In genomic region chr4:94962484-94962883, GRCh38 we compare ENCODE assay signal across 35 cellular contexts.
DNase-seq lines count a peak whose midpoint lies in the region; ATAC-seq, FAIRE-seq and TF ChIP-seq lines count a peak whose summit lies in the region.
"Had no signal": no experiment of that assay in that cellular context is flagged by ENCODE, and none has a peak within 500 bp of the region (broad histone marks: within the 10 kb centered on the region; RNA-seq: fewer than 3 reads in every experiment).

No MANE protein-coding gene starts in this region.

- no peak for DNase-seq in SK-N-SH
- DNase-seq in A549 (ENCODE audit: low read depth in 1 of 2, low spot score in 1 of 2) = no peak
- no peak for DNase-seq in Calu3
- no peak for DNase-seq in neural crest cell (ENCODE audit: low read depth, low spot score)
- DNase-seq in activated T-cell treated with anti-CD3 and anti-CD28 coated beads, Interleukin-2, amount 50 U/mL, for 24 hours = no peak
- no peak for DNase-seq in NCI-H2171 (lab: John Stamatoyannopoulos, UW)
- no peak for DNase-seq in NCI-H2227 treated with DMSO at 0.1 percent for 48 hours (lab: John Stamatoyannopoulos, UW)
- DNase-seq: 8988T; ACHN; AML-193; BE2C; C1 segment of cervical spinal cord; Caco-2; CD4-positive, alpha-beta memory T cell; CD4-positive, alpha-beta T cell; CD4-positive, CD25-positive, alpha-beta regulatory T cell; CD8-positive, alpha-beta memory T cell; CD8-positive, alpha-beta T cell; COR-L47; DMS 273 treated with DMSO at 0.1 percent for 48 hours; DMS153; DMS53; DMS79; DMS79 treated with DMSO at 0.1 percent for 48 hours; DND-41; EL had no signal

- H3K4me2 ChIP-seq in SK-N-SH = no peak overlapping the region
- H3K4me2 ChIP-seq in A549 = no peak overlapping the region
- H3K4me2 ChIP-seq: BLaER1; BLaER1 treated with 17β-estradiol and CSF1 and Interleukin-3, amounts not matched to agents 10 nM and 100 nM had no signal

- no peak for ATAC-seq in SK-N-SH treated with all-trans-retinoic acid at 6 μM for 48 hours
- no peak for ATAC-seq in A549
- ATAC-seq: CD8-positive, alpha-beta T cell had no signal

- H3K27me3 ChIP-seq in SK-N-SH (ENCODE audit: insufficient read depth) = no peaks in the 10 kb centered on the region
- H3K27me3 ChIP-seq: BE2C; BLaER1; BLaER1 treated with 17β-estradiol and CSF1 and Interleukin-3, amounts not matched to agents 10 nM and 100 nM had no signal

- TF ChIP-seq EP300 in SK-N-SH (IDR thresholded peaks at IDR 0.05; ENCODE audit: borderline replicate concordance in 1 of 2, low read depth in 1 of 2, low read length in 1 of 2) (no peak), A549 (IDR thresholded peaks at IDR 0.05) (no peak)

- H3K36me3 Mint-ChIP-seq in Calu3 (ENCODE audit: insufficient read depth, unreplicated experiment) (no peaks in the 10 kb centered on the region), neural crest cell (ENCODE audit: low read depth) (peaks cover 14% of the 10 kb centered on the region)
- H3K36me3 Mint-ChIP-seq in activated T-cell treated with anti-CD3 and anti-CD28 coated beads, Interleukin-2, amount 50 U/mL, for 24 hours (ENCODE audit: low read depth) = no peaks in the 10 kb centered on the region
- H3K36me3 Mint-ChIP-seq: CD14-positive monocyte; CD4-positive, alpha-beta memory T cell; CD4-positive, CD25-positive, alpha-beta regulatory T cell; CD8-positive, alpha-beta memory T cell; CD8-positive, alpha-beta T cell had no signal

- TF ChIP-seq CTCF in SK-N-SH (IDR thresholded peaks at IDR 0.05) = no peak
- TF ChIP-seq CTCF in A549 (IDR thresholded peaks at IDR 0.05) = no peak
- no peak for TF ChIP-seq CTCF in Calu3 (IDR thresholded peaks at IDR 0.05; ENCODE audit: unreplicated experiment)
- TF ChIP-seq CTCF in neural crest cell (conservative IDR thresholded peaks at IDR 0.05) = no peak

- TF ChIP-seq POLR2A in A549 (IDR thresholded peaks at IDR 0.05; ENCODE audit: low read length) = no peak

- no peaks in the 10 kb centered on the region for H3K79me2 ChIP-seq in SK-N-SH (ENCODE audit: insufficient read depth)

- BruUV-seq in Calu3 (replicated peaks; lab: Mats Ljungman, UMichigan) = no TSS peak

- no peak for FAIRE-seq in A549 (lab: Jason Lieb, UNC)
- FAIRE-seq: A204.1, D721Med had no signal

- CTCF ChIA-PET in SK-N-SH (lab: Yijun Ruan, JAX) = no interaction called here
- CTCF ChIA-PET in A549 (lab: Yijun Ruan, JAX) = no interaction called here
- CTCF ChIA-PET in Calu3 (lab: Charles Lee) = no interaction called here

- H2AFZ ChIP-seq in SK-N-SH (ENCODE audit: low read depth) = no peak overlapping the region

- peaks cover 8% of the 10 kb centered on the region for H3K4me1 Mint-ChIP-seq in Calu3 (ENCODE audit: low read depth, unreplicated experiment)
- H3K4me1 Mint-ChIP-seq in neural crest cell = peaks cover 4% of the 10 kb centered on the region
- no peaks in the 10 kb centered on the region for H3K4me1 Mint-ChIP-seq in activated T-cell treated with anti-CD3 and anti-CD28 coated beads, Interleukin-2, amount 50 U/mL, for 24 hours (ENCODE audit: low read depth)
- H3K4me1 Mint-ChIP-seq: B cell; CD14-positive monocyte; CD4-positive, alpha-beta memory T cell; CD4-positive, CD25-positive, alpha-beta regulatory T cell; CD8-positive, alpha-beta memory T cell had no signal

- H3K36me3 ChIP-seq in SK-N-SH (replicated peaks in 1 of 2; ENCODE audit: control insufficient read depth in 1 of 2, insufficient read depth in 2 of 2, low read length in 1 of 2) = no peaks in the 10 kb centered on the region
- H3K36me3 ChIP-seq: BE2C; BLaER1; BLaER1 treated with 17β-estradiol and CSF1 and Interleukin-3, amounts not matched to agents 10 nM and 100 nM had no signal

- H3K4me3 Mint-ChIP-seq in Calu3 (ENCODE audit: low read depth, unreplicated experiment) (no peak overlapping the region), neural crest cell (no peak overlapping the region)
- H3K4me3 Mint-ChIP-seq in activated T-cell treated with anti-CD3 and anti-CD28 coated beads, Interleukin-2, amount 50 U/mL, for 24 hours = no peak overlapping the region
- H3K4me3 Mint-ChIP-seq: B cell; CD14-positive monocyte; CD4-positive, alpha-beta memory T cell; CD4-positive, alpha-beta T cell; CD4-positive, CD25-positive, alpha-beta regulatory T cell; CD8-positive, alpha-beta memory T cell; CD8-positive, alpha-beta T cell had no signal

- H3K9ac ChIP-seq in SK-N-SH = no peak overlapping the region
- H3K9ac ChIP-seq: BLaER1; BLaER1 treated with 17β-estradiol and CSF1 and Interleukin-3, amounts not matched to agents 10 nM and 100 nM had no signal

- no peaks in the 10 kb centered on the region for H3K9me3 ChIP-seq in SK-N-SH
- peaks cover 11% of the 10 kb centered on the region; the same call in 2 of the 3 replicates for H3K9me3 ChIP-seq in A549
- H3K9me3 ChIP-seq: BE2C, BLaER1 had no signal

- H3K27ac ChIP-seq in SK-N-SH (ENCODE audit: low read depth in 2 of 2, low read length in 1 of 2) = no peak overlapping the region
- no peak overlapping the region for H3K27ac ChIP-seq in A549
- H3K27ac ChIP-seq: 22Rv1; BLaER1; BLaER1 treated with 17β-estradiol and CSF1 and Interleukin-3, amounts not matched to agents 10 nM and 100 nM; C4-2B had no signal

- peak overlapping the region; percentile 7 for H3K27ac Mint-ChIP-seq in Calu3 (ENCODE audit: unreplicated experiment)
- peak overlapping the region; percentile 48 for H3K27ac Mint-ChIP-seq in neural crest cell (ENCODE audit: unreplicated experiment)
- no peak overlapping the region for H3K27ac Mint-ChIP-seq in activated T-cell treated with anti-CD3 and anti-CD28 coated beads, Interleukin-2, amount 50 U/mL, for 24 hours
- H3K27ac Mint-ChIP-seq: B cell; CD14-positive monocyte; CD4-positive, alpha-beta memory T cell; CD4-positive, alpha-beta T cell; CD4-positive, CD25-positive, alpha-beta regulatory T cell; CD8-positive, alpha-beta memory T cell; CD8-positive, alpha-beta T cell had no signal

- H3K4me1 ChIP-seq in SK-N-SH (ENCODE audit: control insufficient read depth in 1 of 2, insufficient read depth in 2 of 2, low read depth in 1 of 2, low read length in 1 of 2) = no peaks in the 10 kb centered on the region
- H3K4me1 ChIP-seq in A549 = peaks cover 34% of the 10 kb centered on the region
- H3K4me1 ChIP-seq: BE2C; BLaER1; BLaER1 treated with 17β-estradiol and CSF1 and Interleukin-3, amounts not matched to agents 10 nM and 100 nM had no signal

- H3K9me2 ChIP-seq in SK-N-SH = no peaks in the 10 kb centered on the region

- H3K27me3 Mint-ChIP-seq in Calu3 (ENCODE audit: unreplicated experiment) (no peaks in the 10 kb centered on the region), neural crest cell (ENCODE audit: low read depth) (no peaks in the 10 kb centered on the region)
- H3K27me3 Mint-ChIP-seq in activated T-cell treated with anti-CD3 and anti-CD28 coated beads, Interleukin-2, amount 50 U/mL, for 24 hours = peaks cover under 1% of the 10 kb centered on the region
- H3K27me3 Mint-ChIP-seq: B cell; CD4-positive, alpha-beta T cell; CD8-positive, alpha-beta memory T cell had no signal

- intact Hi-C loops in Calu3 (cut with micrococcal nuclease; ENCODE audit: unreplicated experiment) = no loop called here

- TF ChIP-seq RAD21 in SK-N-SH (IDR thresholded peaks at IDR 0.05; ENCODE audit: low read length) (no peak), A549 (conservative IDR thresholded peaks at IDR 0.05 in 1 of 2, IDR thresholded peaks at IDR 0.05 in 1 of 2) (no peak)

- H3K9me3 Mint-ChIP-seq in Calu3 (ENCODE audit: low read depth, unreplicated experiment) (peaks cover 3% of the 10 kb centered on the region), neural crest cell (peaks cover 12% of the 10 kb centered on the region)
- peaks cover 2% of the 10 kb centered on the region for H3K9me3 Mint-ChIP-seq in activated T-cell treated with anti-CD3 and anti-CD28 coated beads, Interleukin-2, amount 50 U/mL, for 24 hours
- H3K9me3 Mint-ChIP-seq: CD4-positive, alpha-beta T cell had no signal

- POLR2A ChIA-PET in SK-N-SH (lab: Yijun Ruan, JAX) (no interaction called here), A549 (lab: Yijun Ruan, JAX) (no interaction called here)

- no peak overlapping the region for H3K4me3 ChIP-seq in SK-N-SH (ENCODE audit: low read depth in 2 of 2, low read length in 1 of 2)
- H3K4me3 ChIP-seq in A549 = no peak overlapping the region
- H3K4me3 ChIP-seq: BLaER1; BLaER1 treated with 17β-estradiol and CSF1 and Interleukin-3, amounts not matched to agents 10 nM and 100 nM had no signal

- H4K20me1 ChIP-seq in SK-N-SH (ENCODE audit: insufficient read depth) = no peaks in the 10 kb centered on the region
- H4K20me1 ChIP-seq: BLaER1; BLaER1 treated with 17β-estradiol and CSF1 and Interleukin-3, amounts not matched to agents 10 nM and 100 nM had no signal

- H3F3A ChIP-seq in SK-N-SH (replicated peaks; ENCODE audit: insufficient read depth) = no peaks in the 10 kb centered on the region

TF ChIP-seq in SK-N-SH treated with all-trans-retinoic acid at 6 μM for 48 hours, 23 proteins besides CTCF, POLR2A, EP300 and RAD21:
- TF ChIP-seq TCF4 (CRISPR knock-in tag; IDR thresholded peaks at IDR 0.05; ENCODE audit: borderline replicate concordance) = no peak
- TF ChIP-seq ZNF8 (CRISPR knock-in tag; IDR thresholded peaks at IDR 0.05) = peak; percentile 92

TF ChIP-seq in SK-N-SH, 30 proteins besides CTCF, POLR2A, EP300 and RAD21 (continues in another document):
- TF ChIP-seq EZH2phosphoT487 (IDR thresholded peaks at IDR 0.05; ENCODE audit: borderline replicate concordance, low read depth) (no peak), TCF12 (IDR thresholded peaks at IDR 0.05) (no peak)

TF ChIP-seq in A549, 52 proteins besides CTCF, POLR2A, EP300 and RAD21:
- TF ChIP-seq KDM1A (IDR thresholded peaks at IDR 0.05; ENCODE audit: low read depth) (peak; percentile 25; the same call in 1 of the 2 replicates), ZNF302 (CRISPR knock-in tag; IDR thresholded peaks at IDR 0.05) (no peak)
TF ChIP-seq in A549: peak in this region for 1.
